ENCODE assay signal across 15 cellular contexts in the genomic region with DNA sequence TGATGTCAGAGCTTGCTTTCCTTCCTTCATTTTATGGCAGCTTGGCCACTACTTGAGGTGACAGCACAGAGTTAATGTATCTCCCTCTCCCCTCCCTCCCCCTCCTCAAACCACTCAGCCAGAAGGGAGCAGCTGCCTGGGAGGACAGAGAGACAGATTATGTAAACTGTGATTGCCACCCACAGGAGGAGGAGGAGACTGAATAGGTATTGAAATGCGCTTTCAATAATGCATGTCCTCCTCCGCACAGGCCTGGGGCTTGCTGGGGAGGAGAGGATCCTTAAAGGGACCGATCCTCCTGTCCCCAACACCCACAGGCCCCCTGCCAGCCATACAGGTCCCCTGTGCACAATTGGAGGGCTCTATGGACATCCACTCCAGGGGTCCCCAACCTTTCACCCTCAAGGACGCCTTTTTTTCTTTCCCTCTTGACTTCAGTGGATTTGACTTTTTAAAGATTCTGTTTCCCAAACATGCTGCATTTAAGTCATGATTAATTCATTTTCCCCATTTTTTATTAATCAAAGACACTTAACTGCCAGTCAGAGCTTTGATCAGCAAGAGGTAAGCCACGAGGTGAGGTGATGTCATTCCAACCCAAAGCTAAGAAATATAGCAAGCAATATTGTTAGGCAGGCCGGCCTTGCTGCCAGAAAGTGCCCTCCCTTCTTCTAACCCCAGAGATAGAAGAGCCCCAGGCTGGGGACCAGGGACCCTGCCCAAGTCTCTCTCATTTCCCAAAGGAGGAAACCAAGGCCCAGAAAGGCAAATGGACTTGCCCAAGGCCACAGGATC. TPM values are rescaled to one million over a fixed set of nuclear protein-coding genes. Genes with fewer than 3 reads are reported as not detected.
DNase-seq lines count a peak whose midpoint lies in the region; ATAC-seq and TF ChIP-seq lines count a peak whose summit lies in the region.
"Had no signal": no experiment of that assay in that cellular context is flagged by ENCODE, and none has a peak within 500 bp of the region (broad histone marks: within the 10 kb centered on the region; RNA-seq: fewer than 3 reads in every experiment).

No MANE protein-coding gene starts in this region.

- ATAC-seq in HG03354 (IDR thresholded peaks at IDR 0.05; ENCODE audit: poor library complexity, severe bottlenecking, unreplicated experiment), result no peak
- ATAC-seq: activated T-cell treated with anti-CD3 and anti-CD28 coated beads, Interleukin-2, amount 50 U/mL, for 72 hours had no signal

- H3K27me3 ChIP-seq in iPS-20b (ENCODE audit: insufficient read depth, low read length) (peaks cover 5% of the 10 kb centered on the region; the same call in 1 of the 2 replicates), uterus (no peaks in the 10 kb centered on the region)

- intact Hi-C loops in uterus (cut with DNase I; ENCODE audit: low total_unique reads), result no loop called here

- H3K27ac ChIP-seq in iPS-20b (ENCODE audit: low read length), result no peak overlapping the region
- no peak overlapping the region for H3K27ac ChIP-seq in uterus
- H3K27ac ChIP-seq: epithelial cell of prostate had no signal

- H3K4me3 ChIP-seq in iPS-20b (ENCODE audit: low read length), result peak overlapping the region; percentile 35; the same call in 1 of the 2 replicates
- H3K4me3 ChIP-seq in uterus, result no peak overlapping the region

- H3K9me3 ChIP-seq in iPS-20b (ENCODE audit: insufficient read depth, low read depth, low read length) (no peaks in the 10 kb centered on the region), uterus (no peaks in the 10 kb centered on the region)

- H3K36me3 ChIP-seq in iPS-20b (ENCODE audit: insufficient read depth, low read depth, low read length), result no peaks in the 10 kb centered on the region
- H3K36me3 ChIP-seq in uterus, result no peaks in the 10 kb centered on the region

- TF ChIP-seq POLR2A in uterus (IDR thresholded peaks at IDR 0.05), result no peak

- H3K9ac ChIP-seq in iPS-20b (ENCODE audit: low read depth, low read length), result no peak overlapping the region; the same call in 1 of the 2 replicates

- no peak for TF ChIP-seq CTCF in GM10248 (IDR thresholded peaks at IDR 0.05; ENCODE audit: control extremely low read depth, extremely low read depth, low read depth, missing control alignments)
- TF ChIP-seq CTCF in uterus (IDR thresholded peaks at IDR 0.05), result no peak

- POLR2A ChIA-PET in GM10248 (lab: Yijun Ruan, JAX), result no interaction called here

- CTCF ChIA-PET in GM10248 (lab: Yijun Ruan, JAX), result no interaction called here

- H3K4me1 ChIP-seq in iPS-20b (ENCODE audit: insufficient read depth, low read length), result peaks cover 17% of the 10 kb centered on the region
- no peaks in the 10 kb centered on the region for H3K4me1 ChIP-seq in uterus

- DNase-seq in DMS53 (lab: John Stamatoyannopoulos, UW) (peak; percentile 88), NCI-H1436 (lab: John Stamatoyannopoulos, UW) (peak; percentile 46), NCI-H526 (lab: John Stamatoyannopoulos, UW) (peak; percentile 9 to 64), GM10248 (ENCODE audit: extremely low spot score) (no peak), AG20443 (ENCODE audit: low spot score) (no peak), uterus (no peak)
- DNase-seq: activated CD4-positive, alpha-beta T cell treated with anti-CD3 and anti-CD28 coated beads, Interleukin-2, amount 50 U/mL, for 4 hours; activated T-cell treated with anti-CD3 and anti-CD28 coated beads, Interleukin-2, amount 50 U/mL, for 72 hours; amniotic stem cell; T-helper 9 cell had no signal

RNA-seq across cellular contexts. Expression of a gene that starts 47.5 kb away (rescaled TPM):
- total RNA-seq in uterus, result under 1 TPM in 1 of 4 donors, not detected in 3; 0.21 TPM
- total RNA-seq: activated T-cell treated with anti-CD3 and anti-CD28 coated beads, Interleukin-2, amount 50 U/mL, for 72 hours; renal cortical epithelial cell; ureter had no signal

Comparison
In these comparisons a context has a peak if more than half of its experiments do, and no peak if none do; other contexts are left out.
1. DNase-seq: peak in DMS53 (single experiment), NCI-H1436 (single experiment) and NCI-H526 (2 of 2); none in GM10248 (single experiment), AG20443 (single experiment) and uterus (0 of 2).